ENCODE assay signal across 2 cellular contexts in the genomic region with DNA sequence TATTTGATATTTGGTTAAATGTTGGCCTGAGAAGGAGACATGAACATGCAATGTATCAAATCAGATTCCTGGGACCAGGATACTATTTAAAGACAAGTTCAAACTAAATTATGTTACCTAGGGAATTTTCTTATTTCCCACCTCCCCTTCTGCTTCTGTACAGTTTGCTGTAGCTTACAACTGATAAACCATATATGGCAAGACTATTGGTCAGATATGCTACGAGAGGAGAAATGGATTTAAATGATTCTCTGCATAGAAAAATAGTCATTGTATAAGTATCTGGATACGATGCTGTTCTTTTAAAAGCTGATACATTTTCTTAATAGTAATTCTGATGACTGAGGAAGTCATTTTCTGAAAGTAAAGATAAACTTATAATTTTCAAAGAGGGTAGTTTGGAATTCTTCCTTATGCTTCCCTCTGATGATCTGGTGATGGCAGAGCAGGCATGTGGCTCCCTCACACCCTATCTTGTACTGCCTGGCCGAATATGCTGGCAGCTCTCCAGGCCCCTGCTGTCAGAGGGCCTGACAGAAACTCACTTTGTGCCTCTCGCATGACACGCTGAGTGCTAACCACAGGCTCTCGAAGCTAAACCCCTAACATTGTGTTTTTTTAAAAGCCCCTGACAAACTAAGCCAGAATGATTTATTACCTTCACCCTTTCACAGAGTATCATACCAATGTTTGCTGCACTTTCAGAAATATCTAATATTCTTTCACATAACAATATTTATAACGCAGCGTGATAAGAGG.
A peak's percentile ranks its signal among the peaks of the same experiment; 100 is the strongest.
TF ChIP-seq lines count a peak whose summit lies in the region.

No MANE protein-coding gene starts in this region.

TF ChIP-seq in HEK293T, 16 proteins besides CTCF, POLR2A, EP300 and RAD21:
- TF ChIP-seq SP1 (IDR thresholded peaks at IDR 0.05) (no peak), BHLHE40 (IDR thresholded peaks at IDR 0.05; ENCODE audit: borderline replicate concordance) (no peak), ZNF384 (IDR thresholded peaks at IDR 0.05) (no peak), NFRKB (IDR thresholded peaks at IDR 0.05) (no peak), ARNT (IDR thresholded peaks at IDR 0.05) (no peak), CTBP1 (IDR thresholded peaks at IDR 0.05; ENCODE audit: borderline replicate concordance) (no peak), L3MBTL2 (conservative IDR thresholded peaks at IDR 0.05) (peak; percentile 60), TARDBP (IDR thresholded peaks at IDR 0.05) (no peak), FOXM1 (IDR thresholded peaks at IDR 0.05; ENCODE audit: borderline replicate concordance) (no peak), SUZ12 (IDR thresholded peaks at IDR 0.05) (no peak), FOXA1 (IDR thresholded peaks at IDR 0.05) (no peak), LEF1 (IDR thresholded peaks at IDR 0.05; ENCODE audit: borderline replicate concordance) (no peak), PKNOX1 (IDR thresholded peaks at IDR 0.05) (peak; percentile 95), FOXK2 (IDR thresholded peaks at IDR 0.05) (no peak), HDGF (IDR thresholded peaks at IDR 0.05; ENCODE audit: borderline replicate concordance) (no peak), ELF4 (IDR thresholded peaks at IDR 0.05) (no peak)

TF ChIP-seq in H1, 55 proteins besides CTCF, POLR2A, EP300 and RAD21:
- TF ChIP-seq POU5F1 (IDR thresholded peaks at IDR 0.05; ENCODE audit: low read depth, low read length), result no peak
- TF ChIP-seq BRCA1 (IDR thresholded peaks at IDR 0.05; ENCODE audit: low read depth, low read length), result no peak
- no peak for TF ChIP-seq SP1 (IDR thresholded peaks at IDR 0.05; ENCODE audit: low read depth, low read length)
- TF ChIP-seq, protein P1, sequence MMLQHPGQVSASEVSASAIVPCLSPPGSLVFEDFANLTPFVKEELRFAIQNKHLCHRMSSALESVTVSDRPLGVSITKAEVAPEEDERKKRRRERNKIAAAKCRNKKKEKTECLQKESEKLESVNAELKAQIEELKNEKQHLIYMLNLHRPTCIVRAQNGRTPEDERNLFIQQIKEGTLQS (IDR thresholded peaks at IDR 0.05; ENCODE audit: insufficient read depth, low read depth, low read length), result no peak
- TF ChIP-seq RNF2 (IDR thresholded peaks at IDR 0.05; ENCODE audit: borderline replicate concordance, low read depth, low read length, missing control alignments, poor library complexity, severe bottlenecking), result no peak
- TF ChIP-seq, protein P2, sequence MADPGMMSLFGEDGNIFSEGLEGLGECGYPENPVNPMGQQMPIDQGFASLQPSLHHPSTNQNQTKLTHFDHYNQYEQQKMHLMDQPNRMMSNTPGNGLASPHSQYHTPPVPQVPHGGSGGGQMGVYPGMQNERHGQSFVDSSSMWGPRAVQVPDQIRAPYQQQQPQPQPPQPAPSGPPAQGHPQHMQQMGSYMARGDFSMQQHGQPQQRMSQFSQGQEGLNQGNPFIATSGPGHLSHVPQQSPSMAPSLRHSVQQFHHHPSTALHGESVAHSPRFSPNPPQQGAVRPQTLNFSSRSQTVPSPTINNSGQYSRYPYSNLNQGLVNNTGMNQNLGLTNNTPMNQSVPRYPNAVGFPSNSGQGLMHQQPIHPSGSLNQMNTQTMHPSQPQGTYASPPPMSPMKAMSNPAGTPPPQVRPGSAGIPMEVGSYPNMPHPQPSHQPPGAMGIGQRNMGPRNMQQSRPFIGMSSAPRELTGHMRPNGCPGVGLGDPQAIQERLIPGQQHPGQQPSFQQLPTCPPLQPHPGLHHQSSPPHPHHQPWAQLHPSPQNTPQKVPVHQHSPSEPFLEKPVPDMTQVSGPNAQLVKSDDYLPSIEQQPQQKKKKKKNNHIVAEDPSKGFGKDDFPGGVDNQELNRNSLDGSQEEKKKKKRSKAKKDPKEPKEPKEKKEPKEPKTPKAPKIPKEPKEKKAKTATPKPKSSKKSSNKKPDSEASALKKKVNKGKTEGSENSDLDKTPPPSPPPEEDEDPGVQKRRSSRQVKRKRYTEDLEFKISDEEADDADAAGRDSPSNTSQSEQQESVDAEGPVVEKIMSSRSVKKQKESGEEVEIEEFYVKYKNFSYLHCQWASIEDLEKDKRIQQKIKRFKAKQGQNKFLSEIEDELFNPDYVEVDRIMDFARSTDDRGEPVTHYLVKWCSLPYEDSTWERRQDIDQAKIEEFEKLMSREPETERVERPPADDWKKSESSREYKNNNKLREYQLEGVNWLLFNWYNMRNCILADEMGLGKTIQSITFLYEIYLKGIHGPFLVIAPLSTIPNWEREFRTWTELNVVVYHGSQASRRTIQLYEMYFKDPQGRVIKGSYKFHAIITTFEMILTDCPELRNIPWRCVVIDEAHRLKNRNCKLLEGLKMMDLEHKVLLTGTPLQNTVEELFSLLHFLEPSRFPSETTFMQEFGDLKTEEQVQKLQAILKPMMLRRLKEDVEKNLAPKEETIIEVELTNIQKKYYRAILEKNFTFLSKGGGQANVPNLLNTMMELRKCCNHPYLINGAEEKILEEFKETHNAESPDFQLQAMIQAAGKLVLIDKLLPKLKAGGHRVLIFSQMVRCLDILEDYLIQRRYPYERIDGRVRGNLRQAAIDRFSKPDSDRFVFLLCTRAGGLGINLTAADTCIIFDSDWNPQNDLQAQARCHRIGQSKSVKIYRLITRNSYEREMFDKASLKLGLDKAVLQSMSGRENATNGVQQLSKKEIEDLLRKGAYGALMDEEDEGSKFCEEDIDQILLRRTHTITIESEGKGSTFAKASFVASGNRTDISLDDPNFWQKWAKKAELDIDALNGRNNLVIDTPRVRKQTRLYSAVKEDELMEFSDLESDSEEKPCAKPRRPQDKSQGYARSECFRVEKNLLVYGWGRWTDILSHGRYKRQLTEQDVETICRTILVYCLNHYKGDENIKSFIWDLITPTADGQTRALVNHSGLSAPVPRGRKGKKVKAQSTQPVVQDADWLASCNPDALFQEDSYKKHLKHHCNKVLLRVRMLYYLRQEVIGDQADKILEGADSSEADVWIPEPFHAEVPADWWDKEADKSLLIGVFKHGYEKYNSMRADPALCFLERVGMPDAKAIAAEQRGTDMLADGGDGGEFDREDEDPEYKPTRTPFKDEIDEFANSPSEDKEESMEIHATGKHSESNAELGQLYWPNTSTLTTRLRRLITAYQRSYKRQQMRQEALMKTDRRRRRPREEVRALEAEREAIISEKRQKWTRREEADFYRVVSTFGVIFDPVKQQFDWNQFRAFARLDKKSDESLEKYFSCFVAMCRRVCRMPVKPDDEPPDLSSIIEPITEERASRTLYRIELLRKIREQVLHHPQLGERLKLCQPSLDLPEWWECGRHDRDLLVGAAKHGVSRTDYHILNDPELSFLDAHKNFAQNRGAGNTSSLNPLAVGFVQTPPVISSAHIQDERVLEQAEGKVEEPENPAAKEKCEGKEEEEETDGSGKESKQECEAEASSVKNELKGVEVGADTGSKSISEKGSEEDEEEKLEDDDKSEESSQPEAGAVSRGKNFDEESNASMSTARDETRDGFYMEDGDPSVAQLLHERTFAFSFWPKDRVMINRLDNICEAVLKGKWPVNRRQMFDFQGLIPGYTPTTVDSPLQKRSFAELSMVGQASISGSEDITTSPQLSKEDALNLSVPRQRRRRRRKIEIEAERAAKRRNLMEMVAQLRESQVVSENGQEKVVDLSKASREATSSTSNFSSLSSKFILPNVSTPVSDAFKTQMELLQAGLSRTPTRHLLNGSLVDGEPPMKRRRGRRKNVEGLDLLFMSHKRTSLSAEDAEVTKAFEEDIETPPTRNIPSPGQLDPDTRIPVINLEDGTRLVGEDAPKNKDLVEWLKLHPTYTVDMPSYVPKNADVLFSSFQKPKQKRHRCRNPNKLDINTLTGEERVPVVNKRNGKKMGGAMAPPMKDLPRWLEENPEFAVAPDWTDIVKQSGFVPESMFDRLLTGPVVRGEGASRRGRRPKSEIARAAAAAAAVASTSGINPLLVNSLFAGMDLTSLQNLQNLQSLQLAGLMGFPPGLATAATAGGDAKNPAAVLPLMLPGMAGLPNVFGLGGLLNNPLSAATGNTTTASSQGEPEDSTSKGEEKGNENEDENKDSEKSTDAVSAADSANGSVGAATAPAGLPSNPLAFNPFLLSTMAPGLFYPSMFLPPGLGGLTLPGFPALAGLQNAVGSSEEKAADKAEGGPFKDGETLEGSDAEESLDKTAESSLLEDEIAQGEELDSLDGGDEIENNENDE (IDR thresholded peaks at IDR 0.05; ENCODE audit: insufficient replicate concordance, low read length), result no peak
- no peak for TF ChIP-seq KDM5A (IDR thresholded peaks at IDR 0.05; ENCODE audit: low read length)
- TF ChIP-seq POLR2AphosphoS5 (IDR thresholded peaks at IDR 0.05; ENCODE audit: low read depth, low read length), result no peak
- no peak for TF ChIP-seq SIN3A (conservative IDR thresholded peaks at IDR 0.05 in 1 of 2, IDR thresholded peaks at IDR 0.05 in 1 of 2; ENCODE audit: low read depth in 1 of 2, low read length in 2 of 2)
- no peak for TF ChIP-seq CBX5 (IDR thresholded peaks at IDR 0.05; ENCODE audit: low read depth, low read length)
- TF ChIP-seq SIRT6 (IDR thresholded peaks at IDR 0.05; ENCODE audit: low read length), result no peak
- no peak for TF ChIP-seq ZNF274 (IDR thresholded peaks at IDR 0.05; ENCODE audit: borderline replicate concordance, extremely low read depth, low read length)
- TF ChIP-seq KDM4A (IDR thresholded peaks at IDR 0.05; ENCODE audit: low read depth, low read length, severe bottlenecking), result no peak
